In the genomic region with DNA sequence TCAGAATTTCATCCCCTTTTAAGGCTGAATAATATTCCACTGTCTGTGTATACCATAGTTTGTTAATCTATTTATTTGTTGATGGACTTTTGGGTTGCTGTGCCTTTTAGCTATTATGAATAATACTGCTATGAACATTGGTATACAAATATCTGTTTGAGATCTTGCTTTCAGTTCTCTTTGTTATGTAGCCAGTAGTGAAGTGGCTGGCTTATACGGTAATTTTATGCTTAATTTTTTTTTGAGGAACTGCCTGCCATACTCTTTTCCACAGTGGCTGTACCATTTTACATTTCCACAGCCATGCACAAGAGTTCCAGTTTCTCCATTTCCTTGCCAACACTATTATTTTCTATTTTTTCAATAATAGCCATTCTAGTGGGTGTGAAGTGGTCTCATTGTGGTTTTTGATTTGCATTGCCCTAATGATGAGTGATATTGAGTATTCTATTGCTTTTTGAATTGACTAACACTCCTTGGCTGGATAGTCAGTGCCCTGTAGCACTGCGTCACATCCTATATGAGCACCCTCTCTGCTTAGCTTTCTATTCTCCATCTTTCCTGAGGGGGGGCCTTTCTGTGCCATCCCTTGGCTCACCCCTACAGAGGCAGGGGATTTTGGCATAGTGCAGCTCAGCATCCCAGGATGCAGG, we compare ENCODE assay signal across 15 cellular contexts. TPM values are rescaled to one million over a fixed set of nuclear protein-coding genes. Genes with fewer than 3 reads are reported as not detected.
DNase-seq lines count a peak whose midpoint lies in the region; ATAC-seq and TF ChIP-seq lines count a peak whose summit lies in the region.
"Had no signal": no experiment of that assay in that cellular context is flagged by ENCODE, and none has a peak within 500 bp of the region (broad histone marks: within the 10 kb centered on the region; RNA-seq: fewer than 3 reads in every experiment).

No MANE protein-coding gene starts in this region.

- no peaks in the 10 kb centered on the region for H3K36me3 ChIP-seq in thyroid gland

- WGBS in thyroid gland, 2 donors: 93 to 94% methylated on average over 2 of the region's 2 CpGs

- TF ChIP-seq CTCF in dorsolateral prefrontal cortex (IDR thresholded peaks at IDR 0.05 in 54 of 56, conservative IDR thresholded peaks at IDR 0.05 in 2 of 56; ENCODE audit: low read depth in 1 of 56, partially characterized antibody in 56 of 56) (no peak), coronary artery (IDR thresholded peaks at IDR 0.05) (no peak), thyroid gland (IDR thresholded peaks at IDR 0.05) (no peak)

- H3K27me3 ChIP-seq in dorsolateral prefrontal cortex: no peaks in the 10 kb centered on the region
- no peaks in the 10 kb centered on the region for H3K27me3 ChIP-seq in thyroid gland

- H3K9me3 ChIP-seq in thyroid gland: no peaks in the 10 kb centered on the region

- peak overlapping the region in 39 of 59 donors; percentile 3 to 80 (median 63) for H3K27ac ChIP-seq in dorsolateral prefrontal cortex
- no peak overlapping the region for H3K27ac ChIP-seq in coronary artery
- no peak overlapping the region for H3K27ac ChIP-seq in thyroid gland

- H3K4me3 ChIP-seq in dorsolateral prefrontal cortex: no peak overlapping the region
- H3K4me3 ChIP-seq in coronary artery: no peak overlapping the region
- no peak overlapping the region for H3K4me3 ChIP-seq in thyroid gland (replicated peaks in 1 of 3)

- no peak for TF ChIP-seq POLR2A in thyroid gland (IDR thresholded peaks at IDR 0.05)

- no peak for DNase-seq in dorsolateral prefrontal cortex
- no peak for DNase-seq in coronary artery (ENCODE audit: low spot score)
- DNase-seq in stimulated activated naive CD4-positive, alpha-beta T cell treated with Interleukin-2 at 50 U/mL for 16 hours (lab: John Stamatoyannopoulos, UW): no peak
- no peak for DNase-seq in NCI-H82 treated with DMSO at 0.1 percent for 48 hours (lab: John Stamatoyannopoulos, UW; ENCODE audit: unreplicated experiment)
- DNase-seq in thyroid gland: no peak
- DNase-seq: activated CD4-positive, alpha-beta T cell treated with anti-CD3 and anti-CD28 coated beads, Interleukin-2, amount 50 U/mL, for 1 hour; CD4-positive, CD25-positive, alpha-beta regulatory T cell; endodermal cell; kidney; NCI-H2029 treated with DMSO at 0.1 percent for 48 hours; right cardiac atrium; stimulated activated CD4-positive, alpha-beta T cell treated with anti-CD3 and anti-CD28 coated beads, Interleukin-4, amount 100 ng/mL, for 4 hours had no signal

- no peaks in the 10 kb centered on the region for H3K4me1 ChIP-seq in thyroid gland

- intact Hi-C loops in dorsolateral prefrontal cortex (cut with DNase I) (no loop called here), thyroid gland (cut with DNase I) (no loop called here)

- peak; percentile 82 for ATAC-seq in GM18870 (IDR thresholded peaks at IDR 0.05; ENCODE audit: unreplicated experiment)
- ATAC-seq in GM21529 (IDR thresholded peaks at IDR 0.05; ENCODE audit: unreplicated experiment): peak; percentile 55
- peak; percentile 42 for ATAC-seq in HG03064 (IDR thresholded peaks at IDR 0.05; ENCODE audit: low read depth, unreplicated experiment)
- ATAC-seq: right cardiac atrium had no signal

RNA-seq across cellular contexts. Expression of a gene that starts 29.4 kb away (rescaled TPM):
- total RNA-seq in dorsolateral prefrontal cortex (100 to 1,000 TPM; 181 to 405 (median 243) TPM), thyroid gland (10 to 100 TPM; 26.5 to 76.6 (median 39.3) TPM)
- total RNA-seq: CD4-positive, CD25-positive, alpha-beta regulatory T cell had no signal

Comparison
In these comparisons a context has a peak if more than half of its experiments do, and no peak if none do; other contexts are left out.
1. H3K27ac ChIP-seq: peak in dorsolateral prefrontal cortex (39 of 59); none in coronary artery (0 of 2) and thyroid gland (0 of 3).
2. Peak in every context shown above with its lines, with median percentiles within 50 percentile points of each other: ATAC-seq.